In genomic region chr6:146433881-146434741, GRCh38 we compare ENCODE assay signal across 11 cellular contexts.
A peak's percentile ranks its signal among the peaks of the same experiment; 100 is the strongest.
DNase-seq lines count a peak whose midpoint lies in the region; ATAC-seq and TF ChIP-seq lines count a peak whose summit lies in the region.
"Had no signal": no experiment of that assay in that cellular context is flagged by ENCODE, and none has a peak within 500 bp of the region (broad histone marks: within the 10 kb centered on the region; RNA-seq: fewer than 3 reads in every experiment).

No MANE protein-coding gene starts in this region.

- no peaks in the 10 kb centered on the region for H3K27me3 ChIP-seq in colonic mucosa

- H3K4me3 ChIP-seq in colonic mucosa, result peak overlapping the region; percentile 25

- in situ Hi-C loops in G401 (cut with HindIII; ENCODE audit: low sequenced_read_pairs), result no loop called here

- TF ChIP-seq CTCF in colonic mucosa (IDR thresholded peaks at IDR 0.05), result no peak

- peak; percentile 44 for DNase-seq in G401 (ENCODE audit: low spot score)
- DNase-seq in colonic mucosa, result no peak
- DNase-seq in iPS-NIHi7 (ENCODE audit: extremely low spot score), result peak; percentile 38
- DNase-seq in sciatic nerve (ENCODE audit: low spot score), result no peak
- DNase-seq in SKM-1 (lab: John Stamatoyannopoulos, UW; ENCODE audit: unreplicated experiment), result no peak
- no peak for DNase-seq in Ammon's horn (ENCODE audit: low spot score)
- DNase-seq in GM19238 (ENCODE audit: insufficient read length, low spot score), result no peak
- DNase-seq: cortex of kidney, NCI-H1105 had no signal

- ATAC-seq in sciatic nerve (peak; percentile 46), HG03139 (IDR thresholded peaks at IDR 0.05; ENCODE audit: unreplicated experiment) (no peak)
- ATAC-seq: HCT116 had no signal

- no peak overlapping the region for H3K27ac ChIP-seq in colonic mucosa

- no peaks in the 10 kb centered on the region for H3K36me3 ChIP-seq in colonic mucosa

- intact Hi-C loops in colonic mucosa (cut with DNase I), result no loop called here
- intact Hi-C loops in sciatic nerve (cut with DNase I), result no loop called here

- no peaks in the 10 kb centered on the region for H3K9me3 ChIP-seq in colonic mucosa

- no peaks in the 10 kb centered on the region for H3K4me1 ChIP-seq in colonic mucosa

- peak overlapping the region in 1 of 2 donors; percentile 48 for H3K9ac ChIP-seq in colonic mucosa (ENCODE audit: low read depth in 2 of 2, low read length in 2 of 2)

Comparison
In these comparisons a context has a peak if more than half of its experiments do, and no peak if none do; other contexts are left out.
1. DNase-seq: peak in G401 (single experiment) and iPS-NIHi7 (single experiment); none in colonic mucosa (single experiment), sciatic nerve (single experiment), SKM-1 (single experiment), Ammon's horn (single experiment) and GM19238 (single experiment).